ENCODE assay signal across 7 cellular contexts in the genomic region with DNA sequence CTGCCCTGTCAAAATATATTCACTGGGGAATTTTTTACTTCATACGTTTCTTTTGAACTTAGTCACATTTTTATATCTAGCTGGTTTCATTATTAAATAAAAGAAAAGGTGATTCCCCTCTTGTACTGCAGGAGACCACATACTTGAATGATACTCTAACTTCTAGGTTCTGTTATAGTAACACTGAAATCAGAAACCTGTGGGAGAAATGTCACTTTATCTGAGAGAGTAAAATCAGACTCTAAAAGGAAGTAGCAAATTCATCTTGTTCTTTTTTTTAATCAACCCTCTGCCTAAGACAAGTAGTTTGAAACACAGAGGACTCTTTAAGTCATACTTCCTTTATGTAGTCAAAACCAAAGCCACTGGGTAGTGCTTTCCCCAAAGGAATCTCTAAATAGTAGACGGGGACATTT. TPM values are rescaled to one million over a fixed set of nuclear protein-coding genes. Genes with fewer than 3 reads are reported as not detected.
DNase-seq lines count a peak whose midpoint lies in the region; ATAC-seq, FAIRE-seq and TF ChIP-seq lines count a peak whose summit lies in the region.

No MANE protein-coding gene starts in this region.

- H3K27ac Mint-ChIP-seq in T-helper 1 cell treated with Interleukin-12 subunit alpha and Interleukin-12 subunit beta and Interleukin-4 antibody, amounts not matched to agents 30 μg/mL and 1 μg/mL, for 36 hours: peak overlapping the region; percentile 64
- H3K27ac Mint-ChIP-seq in osteocyte (ENCODE audit: unreplicated experiment) (peak overlapping the region; percentile 84), Caco-2 (ENCODE audit: unreplicated experiment) (no peak overlapping the region)

- no TSS peak for BruUV-seq in Caco-2 (replicated peaks; lab: Mats Ljungman, UMichigan)
- no TSS peak for BruUV-seq in HepG2 (replicated peaks; lab: Mats Ljungman, UMichigan)

- no peaks in the 10 kb centered on the region for H3K9me3 Mint-ChIP-seq in T-helper 1 cell treated with Interleukin-12 subunit alpha and Interleukin-12 subunit beta and Interleukin-4 antibody, amounts not matched to agents 30 μg/mL and 1 μg/mL, for 36 hours
- H3K9me3 Mint-ChIP-seq in osteocyte (ENCODE audit: unreplicated experiment) (no peaks in the 10 kb centered on the region), Caco-2 (ENCODE audit: unreplicated experiment) (no peaks in the 10 kb centered on the region)

- DNase-seq in osteocyte (ENCODE audit: extremely low spot score, unreplicated experiment) (no peak), colonic mucosa (no peak), Caco-2 (no peak), HepG2 (ENCODE audit: low spot score) (no peak)

- peaks cover 46% of the 10 kb centered on the region for H3K4me1 Mint-ChIP-seq in T-helper 1 cell treated with Interleukin-12 subunit alpha and Interleukin-12 subunit beta and Interleukin-4 antibody, amounts not matched to agents 30 μg/mL and 1 μg/mL, for 36 hours (ENCODE audit: low read depth)
- H3K4me1 Mint-ChIP-seq in osteocyte (ENCODE audit: unreplicated experiment) (peaks cover 37% of the 10 kb centered on the region), Caco-2 (ENCODE audit: low read depth, unreplicated experiment) (peaks cover 10% of the 10 kb centered on the region)

- H3K4me3 ChIP-seq in colonic mucosa: no peak overlapping the region
- no peak overlapping the region for H3K4me3 ChIP-seq in Caco-2 (ENCODE audit: low read depth, low read length)
- H3K4me3 ChIP-seq in HepG2 (replicated peaks in 1 of 3; ENCODE audit: insufficient read depth in 1 of 3, low read depth in 2 of 3, low read length in 3 of 3): no peak overlapping the region

- H3K9ac ChIP-seq in colonic mucosa (ENCODE audit: low read depth in 2 of 2, low read length in 2 of 2): no peak overlapping the region
- H3K9ac ChIP-seq in HepG2 (ENCODE audit: insufficient read depth, low read depth, low read length): no peak overlapping the region

- 93% methylated on average over 2 of the region's 2 CpGs for WGBS in HepG2 (ENCODE audit: low lambda C conversion rate)

- no peak for TF ChIP-seq RAD21 in HepG2 (CRISPR knock-in tag; IDR thresholded peaks at IDR 0.05)

- no peaks in the 10 kb centered on the region for H4K20me1 ChIP-seq in HepG2 (ENCODE audit: insufficient read depth, low read length)

- POLR2A ChIA-PET in Caco-2 (lab: Charles Lee) (no interaction called here), HepG2 (lab: Yijun Ruan, JAX) (no interaction called here)

- no peak overlapping the region for H2AFZ ChIP-seq in HepG2 (ENCODE audit: low read length)

- no peak for TF ChIP-seq EP300 in HepG2 (IDR thresholded peaks at IDR 0.05; ENCODE audit: low read depth in 2 of 2, low read length in 2 of 2)
- TF ChIP-seq EP300 in HepG2 (CRISPR knock-in tag; IDR thresholded peaks at IDR 0.05; ENCODE audit: borderline replicate concordance): no peak

- ATAC-seq in GM19351 (IDR thresholded peaks at IDR 0.05; ENCODE audit: unreplicated experiment) (peak; percentile 50), HG03025 (IDR thresholded peaks at IDR 0.05; ENCODE audit: low FRiP score, unreplicated experiment) (peak; percentile 46), HepG2 (no peak)

- H3K27me3 ChIP-seq in colonic mucosa: no peaks in the 10 kb centered on the region
- no peaks in the 10 kb centered on the region for H3K27me3 ChIP-seq in Caco-2 (replicated peaks; ENCODE audit: control insufficient read depth, insufficient read depth, low read length)
- no peaks in the 10 kb centered on the region for H3K27me3 ChIP-seq in HepG2 (ENCODE audit: control insufficient read depth in 1 of 2, insufficient read depth in 2 of 2, low read length in 2 of 2)

- no peak overlapping the region for H3K4me2 ChIP-seq in HepG2 (ENCODE audit: low read depth, low read length)

- H3K4me1 ChIP-seq in colonic mucosa: no peaks in the 10 kb centered on the region
- no peaks in the 10 kb centered on the region for H3K4me1 ChIP-seq in Caco-2
- no peaks in the 10 kb centered on the region for H3K4me1 ChIP-seq in HepG2 (ENCODE audit: insufficient read depth, low read length)

- CTCF ChIA-PET in Caco-2 (lab: Charles Lee): no interaction called here
- CTCF ChIA-PET in HepG2 (lab: Yijun Ruan, JAX; ENCODE audit: low intra/inter-chr PET ratio, low total read pairs): no interaction called here

- no peaks in the 10 kb centered on the region for H3K79me2 ChIP-seq in HepG2 (ENCODE audit: insufficient read depth, low read length)

- intact Hi-C loops in colonic mucosa (cut with DNase I): no loop called here
- intact Hi-C loops in Caco-2 (cut with micrococcal nuclease; ENCODE audit: unreplicated experiment): no loop called here
- intact Hi-C loops in HepG2 (cut with micrococcal nuclease; ENCODE audit: unreplicated experiment): no loop called here

- H3K27ac ChIP-seq in colonic mucosa (no peak overlapping the region), HepG2 (ENCODE audit: extremely low read length, insufficient read depth, low read length) (no peak overlapping the region)

- no peak for FAIRE-seq in HepG2 (lab: Jason Lieb, UNC)

- H3K9me3 ChIP-seq in colonic mucosa (no peaks in the 10 kb centered on the region), Caco-2 (no peaks in the 10 kb centered on the region), HepG2 (ENCODE audit: low read length) (no peaks in the 10 kb centered on the region)

- peak overlapping the region; percentile 58 for H3K4me3 Mint-ChIP-seq in T-helper 1 cell treated with Interleukin-12 subunit alpha and Interleukin-12 subunit beta and Interleukin-4 antibody, amounts not matched to agents 30 μg/mL and 1 μg/mL, for 36 hours
- H3K4me3 Mint-ChIP-seq in osteocyte (ENCODE audit: unreplicated experiment) (no peak overlapping the region), Caco-2 (ENCODE audit: unreplicated experiment) (no peak overlapping the region)

- TF ChIP-seq CTCF in osteocyte (IDR thresholded peaks at IDR 0.05): no peak
- TF ChIP-seq CTCF in colonic mucosa (IDR thresholded peaks at IDR 0.05): no peak
- no peak for TF ChIP-seq CTCF in Caco-2 (IDR thresholded peaks at IDR 0.05; ENCODE audit: insufficient read depth in 1 of 2, low read depth in 1 of 2, low read length in 1 of 2, severe bottlenecking in 1 of 2, unreplicated experiment in 1 of 2)
- TF ChIP-seq CTCF in HepG2 (CRISPR knock-in tag; IDR thresholded peaks at IDR 0.05): no peak

- H3K36me3 ChIP-seq in colonic mucosa (no peaks in the 10 kb centered on the region), Caco-2 (ENCODE audit: control insufficient read depth, insufficient read depth, low read length) (no peaks in the 10 kb centered on the region), HepG2 (replicated peaks in 1 of 2; ENCODE audit: control insufficient read depth in 1 of 2, insufficient read depth in 2 of 2, low read length in 2 of 2) (no peaks in the 10 kb centered on the region)

- H3K36me3 Mint-ChIP-seq in T-helper 1 cell treated with Interleukin-12 subunit alpha and Interleukin-12 subunit beta and Interleukin-4 antibody, amounts not matched to agents 30 μg/mL and 1 μg/mL, for 36 hours (ENCODE audit: low read depth): peaks cover 37% of the 10 kb centered on the region
- H3K36me3 Mint-ChIP-seq in osteocyte (ENCODE audit: unreplicated experiment) (peaks cover 11% of the 10 kb centered on the region), Caco-2 (ENCODE audit: insufficient read depth, unreplicated experiment) (peaks cover 7% of the 10 kb centered on the region)

- TF ChIP-seq POLR2A in HepG2 (IDR thresholded peaks at IDR 0.05; ENCODE audit: insufficient read depth in 1 of 2, low read depth in 2 of 2, low read length in 2 of 2): no peak

- in situ Hi-C loops in HepG2 (cut with HindIII; ENCODE audit: extremely low pct_ligation_motif_present, low pct_unique_long_range_greater_than_20kb): no loop called here

- H3K27me3 Mint-ChIP-seq in T-helper 1 cell treated with Interleukin-12 subunit alpha and Interleukin-12 subunit beta and Interleukin-4 antibody, amounts not matched to agents 30 μg/mL and 1 μg/mL, for 36 hours (ENCODE audit: low read depth): no peaks in the 10 kb centered on the region
- H3K27me3 Mint-ChIP-seq in osteocyte (ENCODE audit: unreplicated experiment) (no peaks in the 10 kb centered on the region), Caco-2 (ENCODE audit: insufficient read depth, unreplicated experiment) (no peaks in the 10 kb centered on the region)

TF ChIP-seq in HepG2, 621 proteins besides CTCF, POLR2A, EP300 and RAD21 (continues in another document):
- no peak for TF ChIP-seq MIER3 (CRISPR knock-in tag; IDR thresholded peaks at IDR 0.05; ENCODE audit: borderline replicate concordance)
- TF ChIP-seq, protein P1, sequence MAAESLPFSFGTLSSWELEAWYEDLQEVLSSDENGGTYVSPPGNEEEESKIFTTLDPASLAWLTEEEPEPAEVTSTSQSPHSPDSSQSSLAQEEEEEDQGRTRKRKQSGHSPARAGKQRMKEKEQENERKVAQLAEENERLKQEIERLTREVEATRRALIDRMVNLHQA (CRISPR knock-in tag; IDR thresholded peaks at IDR 0.05): no peak

RNA-seq across cellular contexts. Expression of a gene that starts 34.4 kb away (rescaled TPM):
- 20.0 and 24.3 TPM in 2 replicates for total RNA-seq in osteocyte
- total RNA-seq in colonic mucosa: 10 to 100 TPM; 44.0 to 50.2 TPM
- 37.3 and 39.8 TPM in 2 replicates for total RNA-seq in Caco-2 (2022)
- 91.2 and 141 TPM in 2 replicates for total RNA-seq in HepG2 (2016; rRNA removed; fragmentation: Illumina TruSeq; extraction: Trizol)
- 11.9 and 12.5 TPM in 2 replicates for total RNA-seq in HepG2 (2016; cell fraction: cytosol; rRNA removed; fragmentation: Illumina TruSeq; extraction: Trizol; ENCODE audit: low read depth)
- total RNA-seq in HepG2 (2016; cell fraction: insoluble cytoplasmic fraction; rRNA removed; fragmentation: Illumina TruSeq; extraction: Trizol): 88.8 and 142 TPM in 2 replicates
- total RNA-seq in HepG2 (2016; cell fraction: membrane; rRNA removed; fragmentation: Illumina TruSeq; extraction: Trizol): 14.3 and 18.5 TPM in 2 replicates
- 33.8 and 40.4 TPM in 2 replicates for total RNA-seq in HepG2 (2016; cell fraction: nucleus; rRNA removed; fragmentation: Illumina TruSeq; extraction: Trizol)
- 19.8 and 29.1 TPM in 2 replicates for polyA plus RNA-seq in HepG2 (2011; rRNA removed)
- polyA plus RNA-seq in HepG2 (2011; cell fraction: cytosol; rRNA removed): 11.8 and 15.2 TPM in 2 replicates
- 4.5 and 5.4 TPM in 2 replicates for polyA plus RNA-seq in HepG2 (2011; cell fraction: nucleus; rRNA removed)
- 27.8 and 42.6 TPM in 2 replicates for polyA plus RNA-seq in HepG2 (2012)
- polyA plus RNA-seq in HepG2 (2016; cell fraction: cytosol; fragmentation: Illumina TruSeq; extraction: Trizol; ENCODE audit: low read depth): 7.7 and 8.7 TPM in 2 replicates
- 109 and 121 TPM in 2 replicates for polyA plus RNA-seq in HepG2 (2016; cell fraction: insoluble cytoplasmic fraction; fragmentation: Illumina TruSeq; extraction: Trizol; ENCODE audit: low read depth)
- 9.3 and 12.6 TPM in 2 replicates for polyA plus RNA-seq in HepG2 (2016; cell fraction: membrane; fragmentation: Illumina TruSeq; extraction: Trizol; ENCODE audit: low read depth)
- polyA plus RNA-seq in HepG2 (2016; cell fraction: nucleus; fragmentation: Illumina TruSeq; extraction: Trizol; ENCODE audit: insufficient read depth, low read depth): 31.3 and 36.3 TPM in 2 replicates
- polyA minus RNA-seq in HepG2 (2011; rRNA and poly(A)+ RNA removed; ENCODE audit: low replicate concordance): 5.1 and 12.3 TPM in 2 replicates
- polyA minus RNA-seq in HepG2 (2011; cell fraction: cytosol; rRNA and poly(A)+ RNA removed): 11.0 and 11.9 TPM in 2 replicates
- 23.2 and 30.5 TPM in 2 replicates for polyA minus RNA-seq in HepG2 (2011; cell fraction: nucleus; rRNA and poly(A)+ RNA removed)
